Comparison of ENCODE assay signal across 18 cellular contexts in the genomic region with DNA sequence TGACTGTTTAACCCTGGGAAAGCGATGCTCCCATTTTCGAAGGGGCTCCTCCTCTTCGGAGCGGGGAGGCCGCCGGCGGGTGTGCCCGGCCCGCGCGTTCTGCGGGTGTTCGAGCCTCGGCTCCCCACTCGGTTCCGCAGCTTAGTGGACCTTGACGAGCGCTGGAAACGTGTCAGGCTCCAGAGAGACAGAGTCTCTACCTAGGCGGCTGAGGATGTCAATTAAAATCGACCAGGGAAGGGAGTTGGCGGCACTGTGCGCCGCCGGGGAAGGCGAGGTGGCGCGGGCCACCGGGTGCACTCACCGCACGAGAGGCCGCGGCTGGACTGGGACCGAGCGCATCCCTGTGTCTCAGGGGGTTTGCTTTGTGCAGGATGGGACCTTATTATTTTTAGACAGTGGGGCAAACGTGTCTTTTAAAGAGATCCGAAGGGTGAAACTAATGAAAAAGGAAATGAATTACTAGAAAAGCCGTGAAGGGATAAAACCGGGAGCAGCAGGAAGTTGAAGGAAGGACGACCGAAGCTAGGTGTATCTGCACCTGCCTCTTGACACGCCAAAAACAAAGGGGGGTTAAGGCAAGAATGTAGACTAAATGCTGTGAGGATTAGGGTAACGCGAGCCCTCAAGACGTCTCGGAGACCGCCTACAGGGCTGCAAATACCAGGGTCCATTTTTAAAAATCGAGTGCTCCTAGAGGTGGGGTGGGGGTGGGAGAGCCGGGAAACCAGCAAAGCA. TPM values are rescaled to one million over a fixed set of nuclear protein-coding genes. Genes with fewer than 3 reads are reported as not detected.
DNase-seq lines count a peak whose midpoint lies in the region; ATAC-seq, FAIRE-seq and TF ChIP-seq lines count a peak whose summit lies in the region.
"Had no signal": no experiment of that assay in that cellular context is flagged by ENCODE, and none has a peak within 500 bp of the region (broad histone marks: within the 10 kb centered on the region; RNA-seq: fewer than 3 reads in every experiment).

No MANE protein-coding gene starts in this region.

- H3K23me2 ChIP-seq in H1 (ENCODE audit: low read depth, low read length): peaks cover 27% of the 10 kb centered on the region; the same call in 1 of the 2 replicates

- H3K27me3 ChIP-seq in HUES48 (ENCODE audit: control insufficient read depth, insufficient read depth, low read length) (peaks cover 81% of the 10 kb centered on the region), H1 (replicated peaks in 1 of 4; ENCODE audit: control insufficient read depth in 3 of 4, extremely low read depth in 1 of 4, insufficient read depth in 3 of 4, low read length in 3 of 4) (peaks cover 40 to 74% (median 68%) of the 10 kb centered on the region in 4 experiments), osteoblast (ENCODE audit: insufficient read depth, low read length) (peaks cover 99% of the 10 kb centered on the region)

- H3K9me3 ChIP-seq in HUES48 (ENCODE audit: control insufficient read depth, insufficient read depth, low read length) (no peaks in the 10 kb centered on the region), H1 (ENCODE audit: insufficient read depth in 2 of 2, low read depth in 1 of 2, low read length in 1 of 2) (no peaks in the 10 kb centered on the region; a peak in 1 of 4 replicates), osteoblast (ENCODE audit: low read depth, low read length) (no peaks in the 10 kb centered on the region)
- H3K9me3 ChIP-seq: tibial nerve had no signal

- peak overlapping the region; percentile 55; the same call in 1 of the 2 replicates for H2BK12ac ChIP-seq in H1 (ENCODE audit: low read depth, low read length)

- H2BK15ac ChIP-seq in H1 (ENCODE audit: low read length): no peak overlapping the region

- H3K23ac ChIP-seq in H1 (ENCODE audit: insufficient read length): no peak overlapping the region

- H3K4me1 ChIP-seq in HUES48 (ENCODE audit: control insufficient read depth, insufficient read depth, low read length) (peaks cover 77% of the 10 kb centered on the region), H1 (replicated peaks in 1 of 4; ENCODE audit: control insufficient read depth in 3 of 4, insufficient read depth in 4 of 4, low read length in 3 of 4) (peaks cover 31 to 54% (median 37%) of the 10 kb centered on the region in 4 experiments), osteoblast (ENCODE audit: insufficient read depth, low read length) (peaks cover 3% of the 10 kb centered on the region)

- WGBS in H1 (ENCODE audit: extremely low coverage in 1 of 2, insufficient coverage in 1 of 2, insufficient read length in 1 of 2, insufficient replicate concordance in 2 of 2, low coverage in 1 of 2, low lambda C conversion rate in 2 of 2, missing lambda C conversion rate in 1 of 2), 2 experiments: 1% methylated on average over 49 of the region's 49 CpGs; no CpG with 5 or more reads in 1 of the 2 experiments

- CTCF ChIA-PET in H1 (lab: Charles Lee; ENCODE audit: partially characterized antibody): interaction anchor here (1.2 to 6.9 kb wide), 4 partner anchors 10 to 49 kb away, joined by 3 to 65 read pairs (median 6); no protein-coding TSS in a partner anchor

- no peaks in the 10 kb centered on the region for H3K79me2 ChIP-seq in H1 (ENCODE audit: control insufficient read depth in 1 of 2, insufficient read depth in 2 of 2, low read length in 2 of 2)
- no peaks in the 10 kb centered on the region for H3K79me2 ChIP-seq in osteoblast (ENCODE audit: insufficient read depth, low read length)

- H2BK20ac ChIP-seq in H1 (ENCODE audit: low read length): no peak overlapping the region

- H2BK120ac ChIP-seq in H1 (replicated peaks; ENCODE audit: low read depth, low read length): no peak overlapping the region

- H3K4me2 ChIP-seq in H1 (ENCODE audit: insufficient read depth in 1 of 2, low read depth in 2 of 2, low read length in 2 of 2) (peak overlapping the region; percentile 91 to 98), osteoblast (ENCODE audit: insufficient read depth, low read length) (no peak overlapping the region)

- H4K5ac ChIP-seq in H1 (ENCODE audit: insufficient read length, low read depth, low read length): no peak overlapping the region

- peak overlapping the region; percentile 40; the same call in 1 of the 2 replicates for H3K18ac ChIP-seq in H1 (ENCODE audit: extremely low read depth, low read length)

- H2BK5ac ChIP-seq in H1 (ENCODE audit: low read depth, low read length): peak overlapping the region; percentile 57; the same call in 1 of the 2 replicates

- no peaks in the 10 kb centered on the region for H3K36me3 ChIP-seq in HUES48 (ENCODE audit: control insufficient read depth, insufficient read depth, low read length)
- no peaks in the 10 kb centered on the region; a peak in 1 of 8 replicates for H3K36me3 ChIP-seq in H1 (ENCODE audit: control insufficient read depth in 2 of 4, insufficient read depth in 4 of 4, low read length in 3 of 4)
- H3K36me3 ChIP-seq in osteoblast (ENCODE audit: insufficient read depth, low read length): no peaks in the 10 kb centered on the region
- H3K36me3 ChIP-seq: tibial nerve had no signal

- DNase-seq in NCI-H748 (lab: John Stamatoyannopoulos, UW; ENCODE audit: unreplicated experiment) (peak; percentile 24), NCI-H748 treated with DMSO at 0.1 percent for 48 hours (lab: John Stamatoyannopoulos, UW) (no peak), H1 (ENCODE audit: low read depth in 1 of 2, low spot score in 2 of 2) (peak in 1 of 2 experiments; percentile 68), osteoblast (ENCODE audit: insufficient read length, low spot score, missing footprints) (peak; percentile 81), NCI-H2196 treated with DMSO at 0.1 percent for 48 hours (lab: John Stamatoyannopoulos, UW; ENCODE audit: unreplicated experiment) (no peak)
- DNase-seq in stimulated activated naive CD4-positive, alpha-beta T cell treated with Interleukin-2 at 50 U/mL for 16 hours (lab: John Stamatoyannopoulos, UW): no peak
- DNase-seq: ACHN; activated CD8-positive, alpha-beta T cell treated with anti-CD3 and anti-CD28 coated beads, Interleukin-2, amount 10 ng/mL, durations not matched to agents 7 days and 5 days; activated naive CD8-positive, alpha-beta T cell treated with anti-CD3 and anti-CD28 coated beads for 36 hours; erythroblast; NCI-H1417; occipital lobe; RPMI8226 had no signal

- H3K4ac ChIP-seq in H1 (replicated peaks; ENCODE audit: insufficient read length, low read depth, low read length): no peak overlapping the region

- no peak for TF ChIP-seq RAD21 in H1 (IDR thresholded peaks at IDR 0.05 in 1 of 2, conservative IDR thresholded peaks at IDR 0.05 in 1 of 2; ENCODE audit: low read depth in 2 of 2, low read length in 2 of 2)

- TF ChIP-seq EP300 in H1 (IDR thresholded peaks at IDR 0.05; ENCODE audit: borderline replicate concordance in 1 of 2, low read depth in 2 of 2, low read length in 2 of 2): no peak

- no peaks in the 10 kb centered on the region for H3K79me1 ChIP-seq in H1 (ENCODE audit: low read depth, low read length)

- H4K91ac ChIP-seq in H1 (replicated peaks; ENCODE audit: insufficient read length, low read length): peak overlapping the region; percentile 55

- no peak overlapping the region for H4K8ac ChIP-seq in H1 (ENCODE audit: extremely low read depth, insufficient read depth, low read length)

- no peak for ATAC-seq in GM19035 (IDR thresholded peaks at IDR 0.05; ENCODE audit: unreplicated experiment)
- ATAC-seq: activated CD8-positive, alpha-beta T cell treated with anti-CD3 and anti-CD28 coated beads, Interleukin-2, amount 10 ng/mL, durations not matched to agents 7 days and 5 days had no signal

- no peak overlapping the region for H3K14ac ChIP-seq in H1 (ENCODE audit: insufficient read length)

- no peak overlapping the region for H3K56ac ChIP-seq in H1 (replicated peaks; ENCODE audit: insufficient read length, low read depth, low read length)

- TF ChIP-seq POLR2A in H1 (IDR thresholded peaks at IDR 0.05; ENCODE audit: control extremely low read depth in 1 of 2, low read depth in 2 of 2, low read length in 2 of 2): no peak

- H2AK5ac ChIP-seq in H1 (ENCODE audit: low read depth, low read length): no peak overlapping the region

- peak overlapping the region; percentile 56 for H3K4me3 ChIP-seq in HUES48 (ENCODE audit: low read depth, low read length)
- H3K4me3 ChIP-seq in H1 (ENCODE audit: extremely low read depth in 1 of 4, insufficient read depth in 2 of 4, low read depth in 3 of 4, low read length in 4 of 4): peak overlapping the region; percentile 31 to 66 (median 50)
- no peak overlapping the region for H3K4me3 ChIP-seq in osteoblast (ENCODE audit: insufficient read depth, low read length)
- H3K4me3 ChIP-seq: lung had no signal

- H3K27ac ChIP-seq in HUES48 (ENCODE audit: low read depth, low read length) (no peak overlapping the region), H1 (ENCODE audit: low read depth, low read length) (no peak overlapping the region), osteoblast (ENCODE audit: low read depth, low read length) (no peak overlapping the region)
- H3K27ac ChIP-seq: tibial nerve had no signal

- peaks cover 0 to 12% of the 10 kb centered on the region in 2 experiments for H4K20me1 ChIP-seq in H1 (replicated peaks in 1 of 2; ENCODE audit: control insufficient read depth in 1 of 2, insufficient read depth in 2 of 2, low read length in 2 of 2)
- peaks cover 6% of the 10 kb centered on the region for H4K20me1 ChIP-seq in osteoblast (ENCODE audit: insufficient read depth, low read length)

- POLR2A ChIA-PET in H1 (lab: Charles Lee; ENCODE audit: partially characterized antibody): interaction anchor here (1.0 to 4.0 kb wide), 6 partner anchors 9 to 35 kb away, joined by 3 to 26 read pairs (median 8); no protein-coding TSS in a partner anchor

- no peak for TF ChIP-seq CTCF in H1 (IDR thresholded peaks at IDR 0.05; ENCODE audit: control extremely low read depth in 1 of 3, insufficient read depth in 1 of 3, low read depth in 1 of 3, low read length in 3 of 3)
- no peak for TF ChIP-seq CTCF in osteoblast (IDR thresholded peaks at IDR 0.05; ENCODE audit: extremely low read depth, low read depth, low read length)

- H3K9ac ChIP-seq in HUES48 (ENCODE audit: low read depth, low read length) (peak overlapping the region; percentile 13; the same call in 1 of the 2 replicates), H1 (replicated peaks in 1 of 4; ENCODE audit: extremely low read depth in 1 of 4, low read depth in 3 of 4, low read length in 3 of 4) (no peak overlapping the region; a peak in 2 of 7 replicates)

- no peak for FAIRE-seq in H1 (lab: Jason Lieb, UNC)
- FAIRE-seq: HepG2 had no signal

- H2AFZ ChIP-seq in H1 (ENCODE audit: low read length): no peak overlapping the region
- H2AFZ ChIP-seq in osteoblast (ENCODE audit: low read length): no peak overlapping the region

RNA-seq across cellular contexts. Expression of gene LHX4, which starts 5.6 kb away (rescaled TPM):
- total RNA-seq in H1 (2021; fragmentation: NEBNext Ultra II Directional; extraction: Animal tissue kit (Norgen Biotek cat#: 25700)): 4.9 and 5.7 TPM in 2 replicates
- 0.80 and 0.85 TPM in 2 replicates for polyA plus RNA-seq in H1 (2011; rRNA removed)
- 1.6 TPM for polyA plus RNA-seq in H1 (2011; cell fraction: cytosol; rRNA removed)
- 3.3 TPM for polyA plus RNA-seq in H1 (2011; cell fraction: nucleus; rRNA removed)
- 1.7 to 3.9 TPM (median 2.8 TPM) in 4 replicates for polyA plus RNA-seq in H1 (2012, experiment 1 of 2)
- 1.1 TPM for polyA plus RNA-seq in H1 (2012, experiment 2 of 2)
- polyA plus RNA-seq in H1 (2013, experiment 1 of 2): 1.1 TPM
- polyA plus RNA-seq in H1 (2013, experiment 2 of 2): 0.96 TPM
- 2.1 and 3.0 TPM in 2 replicates for polyA minus RNA-seq in H1 (2011; rRNA and poly(A)+ RNA removed)
- 2.3 TPM for polyA minus RNA-seq in H1 (2011; cell fraction: cytosol; rRNA and poly(A)+ RNA removed)
- polyA minus RNA-seq in H1 (2011; cell fraction: nucleus; rRNA and poly(A)+ RNA removed): 3.0 TPM
- total RNA-seq in osteoblast: not detected in 2 replicates
- total RNA-seq: activated CD8-positive, alpha-beta T cell treated with anti-CD3 and anti-CD28 coated beads, Interleukin-2, amount 10 ng/mL, durations not matched to agents 7 days and 5 days; activated naive CD8-positive, alpha-beta T cell treated with anti-CD3 and anti-CD28 coated beads for 36 hours; tibial nerve had no signal

Comparison
In these comparisons a context has a peak if more than half of its experiments do, and no peak if none do; other contexts are left out.
1. DNase-seq: peak in NCI-H748 (single experiment) and osteoblast (single experiment); none in NCI-H748 treated with DMSO at 0.1 percent for 48 hours (single experiment), stimulated activated naive CD4-positive, alpha-beta T cell treated with Interleukin-2 at 50 U/mL for 16 hours (single experiment) and NCI-H2196 treated with DMSO at 0.1 percent for 48 hours (single experiment).